16 cellular contexts compared by ENCODE assay signal in the genomic region with DNA sequence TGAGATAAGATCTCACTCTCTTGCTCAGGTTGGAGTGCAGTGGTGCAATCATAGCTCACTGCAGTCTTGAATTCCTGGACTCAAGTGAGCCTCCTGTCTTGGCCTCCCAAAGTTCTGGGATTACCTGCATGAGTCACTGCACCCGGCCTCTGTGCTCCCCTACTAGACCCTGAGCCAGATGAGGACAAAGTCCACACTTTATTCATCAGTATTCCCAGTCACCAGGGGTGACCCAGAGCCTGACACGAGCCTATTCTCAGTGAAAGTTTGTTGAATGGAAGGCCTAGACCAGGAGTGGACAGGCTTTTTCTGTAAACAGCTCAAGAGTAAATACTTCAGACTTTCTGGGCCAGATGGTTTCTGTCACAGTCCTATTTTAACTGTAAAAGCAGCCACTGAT.
"Had no signal": no experiment of that assay in that cellular context is flagged by ENCODE, and none has a peak within 500 bp of the region (broad histone marks: within the 10 kb centered on the region; RNA-seq: fewer than 3 reads in every experiment).

No MANE protein-coding gene starts in this region.

- DNase-seq: activated B cell treated with CpG ODN at 0.5 μM for 24 hours; activated CD4-positive, alpha-beta T cell treated with anti-CD3 and anti-CD28 coated beads, Interleukin-2, amount 10 ng/mL, durations not matched to agents 24 days and 14 days; activated naive CD4-positive, alpha-beta T cell treated with Interleukin-2 at 50 U/mL for 16 hours; activated naive CD8-positive, alpha-beta T cell treated with anti-CD3 and anti-CD28 coated beads, Interleukin-2, amount 50 U/mL, for 24 hours; effector CD8-positive, alpha-beta T cell; kidney; occipital lobe; psoas muscle; stimulated activated CD4-positive, alpha-beta T cell treated with anti-CD3 and anti-CD28 coated beads, Interleukin-12 subunit alpha, Interleukin-12 subunit beta, amount 100 ng/mL, for 4 hours; stimulated activated naive CD4-positive, alpha-beta T cell; upper lobe of left lung had no signal

- FAIRE-seq: kidney had no signal

- H3K27me3 ChIP-seq: ascending aorta, upper lobe of left lung had no signal

- ATAC-seq: activated naive CD8-positive, alpha-beta T cell treated with anti-CD3 and anti-CD28 coated beads, Interleukin-2, amount 50 U/mL, for 24 hours; gastroesophageal sphincter; psoas muscle; sciatic nerve had no signal

- H3K9me3 ChIP-seq: ascending aorta, gastroesophageal sphincter, psoas muscle, upper lobe of left lung had no signal

- H3K27ac ChIP-seq: ascending aorta, coronary artery, gastroesophageal sphincter, psoas muscle, upper lobe of left lung had no signal

- H3K4me3 ChIP-seq: ascending aorta, coronary artery, gastroesophageal sphincter, lung, psoas muscle, upper lobe of left lung had no signal

- H3K36me3 ChIP-seq: ascending aorta, gastroesophageal sphincter, upper lobe of left lung had no signal

- H3K4me1 ChIP-seq: ascending aorta, gastroesophageal sphincter, psoas muscle, upper lobe of left lung had no signal
